Comparison of ENCODE assay signal across 16 cellular contexts in the genomic region with DNA sequence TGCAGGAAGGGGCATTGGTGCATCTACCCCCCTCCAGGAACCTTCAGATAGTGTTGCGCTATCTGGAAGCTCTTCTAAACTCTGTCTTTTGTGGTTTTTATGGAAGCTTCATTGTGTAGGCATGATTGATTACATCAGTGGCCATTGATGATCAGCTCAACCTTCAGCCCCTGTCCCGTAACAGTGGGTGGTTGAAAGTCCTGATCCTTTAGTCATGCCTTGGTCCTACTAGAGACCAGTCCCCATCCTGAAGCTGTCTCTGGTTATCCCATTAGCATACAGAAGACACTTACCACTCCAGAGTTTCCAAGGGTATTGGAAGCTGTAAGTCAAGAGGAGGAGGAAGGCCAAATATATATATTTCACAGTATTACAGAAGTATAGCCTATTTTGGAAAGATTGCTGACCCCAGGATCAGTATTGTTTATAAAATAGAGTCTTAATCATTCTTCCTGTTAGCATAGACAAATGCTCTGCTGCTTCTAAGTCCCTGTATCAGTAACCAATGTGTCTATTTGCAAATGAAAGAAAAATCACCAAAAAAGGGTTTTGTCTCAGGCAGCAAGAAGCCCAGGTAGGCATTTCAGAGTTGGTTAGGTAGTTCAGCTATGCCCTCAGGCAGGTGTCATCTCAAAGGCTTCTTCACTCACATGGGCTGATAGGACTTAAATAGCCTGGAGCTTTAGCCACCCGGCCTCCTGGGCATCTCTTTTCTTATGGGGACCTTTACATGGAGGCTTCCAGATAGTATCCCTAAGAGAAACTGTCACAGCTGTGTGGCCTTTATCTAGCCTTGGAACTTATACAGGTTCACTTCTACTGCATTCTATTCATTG.
"Had no signal": no experiment of that assay in that cellular context is flagged by ENCODE, and none has a peak within 500 bp of the region (broad histone marks: within the 10 kb centered on the region; RNA-seq: fewer than 3 reads in every experiment).

No MANE protein-coding gene starts in this region.

- H3K27ac Mint-ChIP-seq: activated naive CD8-positive, alpha-beta T cell; activated T-helper 1 cell treated with anti-CD3 and anti-CD28 coated beads, Interleukin-12 subunit alpha, Interleukin-12 subunit beta, Interleukin-2, Interleukin-4 antibody, amounts not matched to agents 30 ng/mL and 10 ng/mL and 1 ng/mL, durations not matched to agents 14 hours and 24 hours and 36 hours; T-helper 1 cell treated with Interleukin-12 subunit alpha and Interleukin-12 subunit beta and Interleukin-4 antibody, amounts not matched to agents 30 μg/mL and 1 μg/mL, for 36 hours had no signal

- H3K4me1 ChIP-seq: parathyroid adenoma had no signal

- ATAC-seq: activated CD4-positive, CD25-positive, alpha-beta regulatory T cell treated with anti-CD3 and anti-CD28 coated beads, Interleukin-2, amount 50 U/mL, for 24 hours; left lung; naive thymus-derived CD4-positive, alpha-beta T cell; sciatic nerve had no signal

- H3K36me3 ChIP-seq: thyroid gland had no signal

- H2AFZ ChIP-seq: parathyroid adenoma had no signal

- H3K27me3 ChIP-seq: cardiac muscle cell, left lung, thyroid gland had no signal

- H3K27ac ChIP-seq: cardiac muscle cell, epithelial cell of prostate, left lung, parathyroid adenoma, thyroid gland had no signal

- H3K9me3 Mint-ChIP-seq: activated T-helper 1 cell treated with anti-CD3 and anti-CD28 coated beads, Interleukin-12 subunit alpha, Interleukin-12 subunit beta, Interleukin-2, Interleukin-4 antibody, amounts not matched to agents 30 ng/mL and 10 ng/mL and 1 ng/mL, durations not matched to agents 14 hours and 24 hours and 36 hours; naive thymus-derived CD4-positive, alpha-beta T cell; T-helper 1 cell treated with Interleukin-12 subunit alpha and Interleukin-12 subunit beta and Interleukin-4 antibody, amounts not matched to agents 30 μg/mL and 1 μg/mL, for 36 hours had no signal

- DNase-seq: activated CD4-positive, alpha-beta T cell treated with anti-CD3 and anti-CD28 coated beads, Interleukin-2, amount 50 U/mL, for 1 hour; activated T-cell treated with anti-CD3 and anti-CD28 coated beads for 4 hours; foreskin melanocyte; left lung; mammary epithelial cell; naive thymus-derived CD4-positive, alpha-beta T cell; stimulated activated naive CD4-positive, alpha-beta T cell treated with Interleukin-2 at 50 U/mL for 16 hours; thyroid gland had no signal

- H3K4me3 ChIP-seq: cardiac muscle cell, left lung, thyroid gland had no signal

- H3K4me3 Mint-ChIP-seq: activated naive CD8-positive, alpha-beta T cell; activated T-helper 1 cell treated with anti-CD3 and anti-CD28 coated beads, Interleukin-12 subunit alpha, Interleukin-12 subunit beta, Interleukin-2, Interleukin-4 antibody, amounts not matched to agents 30 ng/mL and 10 ng/mL and 1 ng/mL, durations not matched to agents 14 hours and 24 hours and 36 hours; naive thymus-derived CD4-positive, alpha-beta T cell; T-helper 1 cell treated with Interleukin-12 subunit alpha and Interleukin-12 subunit beta and Interleukin-4 antibody, amounts not matched to agents 30 μg/mL and 1 μg/mL, for 36 hours had no signal

- H3K27me3 Mint-ChIP-seq: activated naive CD8-positive, alpha-beta T cell; naive thymus-derived CD4-positive, alpha-beta T cell had no signal
